Comparison of ENCODE assay signal across 8 cellular contexts in genomic region chr13:70960841-70961443, GRCh38.
DNase-seq lines count a peak whose midpoint lies in the region; ATAC-seq and TF ChIP-seq lines count a peak whose summit lies in the region.

No MANE protein-coding gene starts in this region.

- no peak for DNase-seq in GM12864 (ENCODE audit: low read depth)
- DNase-seq in SK-N-DZ (ENCODE audit: low spot score) = peak; percentile 53
- DNase-seq in globus pallidus (ENCODE audit: low spot score) = peak; percentile 19
- DNase-seq in stimulated activated naive CD4-positive, alpha-beta T cell (lab: John Stamatoyannopoulos, UW) = no peak
- DNase-seq in GOT3 (lab: John Stamatoyannopoulos, UW) = no peak

- no peak overlapping the region for H3K4me3 ChIP-seq in GM12864 (ENCODE audit: low read depth, low read length)

- ATAC-seq in HG03469 (IDR thresholded peaks at IDR 0.05; ENCODE audit: unreplicated experiment) = peak; percentile 39
- no peak for ATAC-seq in GM21786 (IDR thresholded peaks at IDR 0.05; ENCODE audit: unreplicated experiment)
- ATAC-seq in HG03457 (IDR thresholded peaks at IDR 0.05; ENCODE audit: unreplicated experiment) = no peak

- TF ChIP-seq CTCF in GM12864 (IDR thresholded peaks at IDR 0.05; ENCODE audit: low read depth, low read length, missing control alignments) = peak; percentile 45

Comparison
In these comparisons a context has a peak if more than half of its experiments do, and no peak if none do; other contexts are left out.
1. DNase-seq: peak in SK-N-DZ (single experiment) and globus pallidus (single experiment); none in GM12864 (single experiment), stimulated activated naive CD4-positive, alpha-beta T cell (0 of 6) and GOT3 (single experiment).